In the genomic region with DNA sequence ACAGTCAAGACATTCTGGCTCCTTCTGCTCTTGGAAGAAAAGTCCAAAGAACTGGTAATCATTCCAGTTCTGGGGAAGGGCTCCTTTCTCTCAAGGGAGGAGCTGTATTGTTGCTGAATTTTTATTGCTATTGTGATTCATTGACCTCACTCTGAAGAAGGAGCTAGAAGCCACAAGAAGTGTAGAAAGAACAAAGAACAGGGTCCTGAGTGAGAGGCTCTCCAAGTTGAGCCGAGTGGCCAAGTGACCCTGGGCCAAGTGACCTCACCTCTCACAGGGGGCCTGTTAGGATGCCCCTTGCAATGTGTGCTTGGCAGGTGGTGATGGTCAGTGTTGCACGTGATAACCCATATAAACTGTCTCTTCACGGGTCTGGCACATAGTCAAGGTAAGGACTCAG, we compare ENCODE assay signal across 1 cellular context.
TF ChIP-seq lines count a peak whose summit lies in the region.

No MANE protein-coding gene starts in this region.

TF ChIP-seq in H1, 55 proteins besides CTCF, POLR2A, EP300 and RAD21:
- TF ChIP-seq BCL11A (IDR thresholded peaks at IDR 0.05; ENCODE audit: low read depth in 2 of 2, low read length in 2 of 2): no peak
- no peak for TF ChIP-seq TAF1 (IDR thresholded peaks at IDR 0.05; ENCODE audit: low read depth, low read length)
- no peak for TF ChIP-seq CHD1 (IDR thresholded peaks at IDR 0.05; ENCODE audit: low read depth, low read length)
- TF ChIP-seq CREB1 (IDR thresholded peaks at IDR 0.05): no peak
- TF ChIP-seq RFX5 (IDR thresholded peaks at IDR 0.05; ENCODE audit: borderline replicate concordance, low read depth, low read length): no peak
- TF ChIP-seq BACH1 (IDR thresholded peaks at IDR 0.05; ENCODE audit: low read length): no peak
- no peak for TF ChIP-seq CHD2 (IDR thresholded peaks at IDR 0.05; ENCODE audit: low read length)
- no peak for TF ChIP-seq SIRT6 (IDR thresholded peaks at IDR 0.05; ENCODE audit: low read length)
- TF ChIP-seq RNF2 (IDR thresholded peaks at IDR 0.05; ENCODE audit: borderline replicate concordance, low read depth, low read length, missing control alignments, poor library complexity, severe bottlenecking): no peak
- no peak for TF ChIP-seq CEBPB (IDR thresholded peaks at IDR 0.05; ENCODE audit: low read depth, low read length)
- TF ChIP-seq HDAC2 (IDR thresholded peaks at IDR 0.05; ENCODE audit: borderline replicate concordance in 1 of 2, low read depth in 2 of 2, low read length in 2 of 2): no peak
- TF ChIP-seq CBX5 (IDR thresholded peaks at IDR 0.05; ENCODE audit: low read depth, low read length): no peak
- TF ChIP-seq CTBP2 (IDR thresholded peaks at IDR 0.05; ENCODE audit: borderline replicate concordance, insufficient read depth, insufficient read length, low read length): no peak
- TF ChIP-seq, protein P1, sequence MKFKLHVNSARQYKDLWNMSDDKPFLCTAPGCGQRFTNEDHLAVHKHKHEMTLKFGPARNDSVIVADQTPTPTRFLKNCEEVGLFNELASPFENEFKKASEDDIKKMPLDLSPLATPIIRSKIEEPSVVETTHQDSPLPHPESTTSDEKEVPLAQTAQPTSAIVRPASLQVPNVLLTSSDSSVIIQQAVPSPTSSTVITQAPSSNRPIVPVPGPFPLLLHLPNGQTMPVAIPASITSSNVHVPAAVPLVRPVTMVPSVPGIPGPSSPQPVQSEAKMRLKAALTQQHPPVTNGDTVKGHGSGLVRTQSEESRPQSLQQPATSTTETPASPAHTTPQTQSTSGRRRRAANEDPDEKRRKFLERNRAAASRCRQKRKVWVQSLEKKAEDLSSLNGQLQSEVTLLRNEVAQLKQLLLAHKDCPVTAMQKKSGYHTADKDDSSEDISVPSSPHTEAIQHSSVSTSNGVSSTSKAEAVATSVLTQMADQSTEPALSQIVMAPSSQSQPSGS (IDR thresholded peaks at IDR 0.05; ENCODE audit: low read length): no peak
- no peak for TF ChIP-seq HDAC6 (IDR thresholded peaks at IDR 0.05; ENCODE audit: low read depth, low read length)
- no peak for TF ChIP-seq BRCA1 (IDR thresholded peaks at IDR 0.05; ENCODE audit: low read depth, low read length)
- no peak for TF ChIP-seq SP2 (IDR thresholded peaks at IDR 0.05; ENCODE audit: low read length)
- TF ChIP-seq KDM1A (IDR thresholded peaks at IDR 0.05; ENCODE audit: borderline replicate concordance, low read length): no peak
